Comparison of ENCODE assay signal across 24 cellular contexts in genomic region chr17:71503710-71504471, GRCh38.
"Had no signal": no experiment of that assay in that cellular context is flagged by ENCODE, and none has a peak within 500 bp of the region (broad histone marks: within the 10 kb centered on the region; RNA-seq: fewer than 3 reads in every experiment).

No MANE protein-coding gene starts in this region.

- ATAC-seq: activated CD8-positive, alpha-beta memory T cell treated with anti-CD3 and anti-CD28 coated beads, Interleukin-2, amount 10 ng/mL, durations not matched to agents 7 days and 5 days; body of pancreas; left ventricle myocardium superior; naive thymus-derived CD4-positive, alpha-beta T cell; right lobe of liver; stimulated activated naive CD8-positive, alpha-beta T cell treated with anti-CD3 and anti-CD28 coated beads, Interleukin-15, amount 100 ng/mL, for 72 hours had no signal

- H3K4me3 Mint-ChIP-seq: activated CD4-positive, alpha-beta memory T cell treated with anti-CD3 and anti-CD28 coated beads, Interleukin-2, amount 10 ng/mL, durations not matched to agents 7 days and 5 days; activated CD8-positive, alpha-beta memory T cell treated with anti-CD3 and anti-CD28 coated beads, Interleukin-2, amount 10 ng/mL, durations not matched to agents 7 days and 5 days; activated naive CD8-positive, alpha-beta T cell; memory B cell; naive thymus-derived CD4-positive, alpha-beta T cell; stimulated activated naive CD8-positive, alpha-beta T cell treated with anti-CD3 and anti-CD28 coated beads, Interleukin-15, amount 100 ng/mL, for 72 hours had no signal

- H3K36me3 ChIP-seq: ovary, right lobe of liver, suprapubic skin, transverse colon had no signal

- H3K9me3 ChIP-seq: body of pancreas, ovary, right lobe of liver, suprapubic skin, transverse colon had no signal

- H3K36me3 Mint-ChIP-seq: activated CD8-positive, alpha-beta memory T cell treated with anti-CD3 and anti-CD28 coated beads, Interleukin-2, amount 10 ng/mL, durations not matched to agents 7 days and 5 days; activated naive CD8-positive, alpha-beta T cell; memory B cell; naive thymus-derived CD4-positive, alpha-beta T cell had no signal

- H3K27me3 Mint-ChIP-seq: activated CD4-positive, alpha-beta memory T cell treated with anti-CD3 and anti-CD28 coated beads, Interleukin-2, amount 10 ng/mL, durations not matched to agents 7 days and 5 days; activated CD8-positive, alpha-beta memory T cell treated with anti-CD3 and anti-CD28 coated beads, Interleukin-2, amount 10 ng/mL, durations not matched to agents 7 days and 5 days; activated naive CD8-positive, alpha-beta T cell; memory B cell; stimulated activated naive CD8-positive, alpha-beta T cell treated with anti-CD3 and anti-CD28 coated beads, Interleukin-15, amount 100 ng/mL, for 72 hours had no signal

- H3K27ac ChIP-seq: body of pancreas, dorsolateral prefrontal cortex, ovary, right lobe of liver, suprapubic skin, transverse colon had no signal

- H3K27me3 ChIP-seq: body of pancreas, ovary, right lobe of liver, suprapubic skin, transverse colon had no signal

- H3K27ac Mint-ChIP-seq: activated CD4-positive, alpha-beta memory T cell treated with anti-CD3 and anti-CD28 coated beads, Interleukin-2, amount 10 ng/mL, durations not matched to agents 7 days and 5 days; activated CD8-positive, alpha-beta memory T cell treated with anti-CD3 and anti-CD28 coated beads, Interleukin-2, amount 10 ng/mL, durations not matched to agents 7 days and 5 days; activated naive CD8-positive, alpha-beta T cell; memory B cell; naive thymus-derived CD4-positive, alpha-beta T cell; stimulated activated naive CD8-positive, alpha-beta T cell treated with anti-CD3 and anti-CD28 coated beads, Interleukin-15, amount 100 ng/mL, for 72 hours had no signal

- H3K4me1 Mint-ChIP-seq: activated CD4-positive, alpha-beta memory T cell treated with anti-CD3 and anti-CD28 coated beads, Interleukin-2, amount 10 ng/mL, durations not matched to agents 7 days and 5 days; activated CD8-positive, alpha-beta memory T cell treated with anti-CD3 and anti-CD28 coated beads, Interleukin-2, amount 10 ng/mL, durations not matched to agents 7 days and 5 days; memory B cell; naive thymus-derived CD4-positive, alpha-beta T cell; stimulated activated naive CD8-positive, alpha-beta T cell treated with anti-CD3 and anti-CD28 coated beads, Interleukin-15, amount 100 ng/mL, for 72 hours had no signal

- FAIRE-seq: colon, small intestine had no signal

- DNase-seq: activated CD4-positive, alpha-beta memory T cell treated with anti-CD3 and anti-CD28 coated beads, Interleukin-2, amount 10 ng/mL, durations not matched to agents 7 days and 5 days; activated CD4-positive, alpha-beta T cell treated with anti-CD3 and anti-CD28 coated beads for 48 hours; activated CD4-positive, CD25-positive, alpha-beta regulatory T cell; activated CD8-positive, alpha-beta memory T cell treated with anti-CD3 and anti-CD28 coated beads, Interleukin-2, amount 10 ng/mL, durations not matched to agents 7 days and 5 days; amniotic stem cell; body of pancreas; caudate nucleus; dorsolateral prefrontal cortex; foreskin melanocyte; glutamatergic neuron; hypothalamus; left ventricle myocardium superior; naive thymus-derived CD4-positive, alpha-beta T cell; ovary; right lobe of liver; small intestine; stimulated activated CD4-positive, alpha-beta T cell treated with anti-CD3 and anti-CD28 coated beads, Interleukin-4, amount 100 ng/mL, for 1 hour; stimulated activated naive CD8-positive, alpha-beta T cell treated with anti-CD3 and anti-CD28 coated beads, Interleukin-15, amount 100 ng/mL, for 72 hours; T1000; transverse colon had no signal

- H3K4me1 ChIP-seq: body of pancreas, right lobe of liver, suprapubic skin, transverse colon had no signal

- H3K4me3 ChIP-seq: body of pancreas, dorsolateral prefrontal cortex, ovary, right lobe of liver, suprapubic skin, transverse colon had no signal
